36 cellular contexts compared by ENCODE assay signal in genomic region chr4:42143996-42144395, GRCh38. TPM values are rescaled to one million over a fixed set of nuclear protein-coding genes. Genes with fewer than 3 reads are reported as not detected.
"Had no signal": no experiment of that assay in that cellular context is flagged by ENCODE, and none has a peak within 500 bp of the region (broad histone marks: within the 10 kb centered on the region; RNA-seq: fewer than 3 reads in every experiment).

No MANE protein-coding gene starts in this region.

- H3K4me3 ChIP-seq: esophagus squamous epithelium, left lung, lower lobe of right lung, ovary, skin epidermis, vagina had no signal

- H3K4me1 ChIP-seq: esophagus squamous epithelium, left lung, lower lobe of right lung, vagina had no signal

- ATAC-seq: activated naive CD4-positive, alpha-beta T cell treated with anti-CD3 and anti-CD28 coated beads, Interleukin-2, amount 50 U/mL, for 72 hours; activated T-helper 17 cell treated with anti-CD3 and anti-CD28 coated beads, Interleukin-2, amount 50 U/mL, for 72 hours; left lung; lower lobe of right lung; sciatic nerve; stimulated activated memory B cell treated with anti-CD40 and anti-IgM and Interleukin-4, amounts not matched to agents 10 μg/mL and 1 μg/mL and 100 μg/mL, for 72 hours; stimulated activated naive CD8-positive, alpha-beta T cell treated with anti-CD3 and anti-CD28 coated beads, Interleukin-15, amount 100 ng/mL, for 72 hours; T-helper 17 cell had no signal

- H3K27me3 ChIP-seq: ovary, vagina had no signal

- DNase-seq: activated CD4-positive, alpha-beta memory T cell treated with anti-CD3 and anti-CD28 coated beads, Interleukin-2, amount 10 ng/mL, durations not matched to agents 7 days and 5 days; activated CD4-positive, alpha-beta T cell treated with anti-CD3 and anti-CD28 coated beads for 1 hour; activated CD4-positive, alpha-beta T cell treated with anti-CD3 and anti-CD28 coated beads, Interleukin-2, amount 10 ng/mL, durations not matched to agents 7 days and 5 days; activated CD8-positive, alpha-beta memory T cell treated with anti-CD3 and anti-CD28 coated beads, Interleukin-2, amount 50 U/mL, for 48 hours; activated T-cell treated with anti-CD3 and anti-CD28 coated beads, Interleukin-2, amount 50 U/mL, for 24 hours; effector CD4-positive, alpha-beta T cell; esophagus squamous epithelium; glutamatergic neuron; left lung; lower lobe of right lung; ovary; stimulated activated CD4-positive, alpha-beta T cell treated with anti-CD3 and anti-CD28 coated beads, Interleukin-12 subunit alpha, Interleukin-12 subunit beta, amount 100 ng/mL, for 4 hours; stimulated activated CD4-positive, alpha-beta T cell treated with anti-CD3 and anti-CD28 coated beads, Interleukin-4, amount 100 ng/mL, for 24 hours; stimulated activated CD8-positive, alpha-beta memory T cell treated with anti-CD3 and anti-CD28 coated beads, Interleukin-4, amount 100 ng/mL, for 48 hours; stimulated activated naive CD8-positive, alpha-beta T cell treated with anti-CD3 and anti-CD28 coated beads, Interleukin-15, amount 100 ng/mL, for 72 hours; substantia nigra; T-helper 17 cell; T1000 had no signal

- H3K36me3 Mint-ChIP-seq: activated naive CD4-positive, alpha-beta T cell treated with anti-CD3 and anti-CD28 coated beads, Interleukin-2, amount 50 U/mL, for 72 hours; type B pancreatic cell had no signal

- FAIRE-seq: bronchial epithelial cell, frontal cortex, islet of Langerhans had no signal

- H3K27ac Mint-ChIP-seq: activated CD4-positive, alpha-beta memory T cell treated with anti-CD3 and anti-CD28 coated beads, Interleukin-2, amount 10 ng/mL, durations not matched to agents 7 days and 5 days; activated CD4-positive, alpha-beta T cell treated with anti-CD3 and anti-CD28 coated beads, Interleukin-2, amount 10 ng/mL, durations not matched to agents 7 days and 5 days; activated naive CD4-positive, alpha-beta T cell treated with anti-CD3 and anti-CD28 coated beads, Interleukin-2, amount 50 U/mL, for 72 hours; activated T-cell treated with anti-CD3 and anti-CD28 coated beads, Interleukin-2, amount 50 U/mL, for 24 hours; activated T-helper 17 cell treated with anti-CD3 and anti-CD28 coated beads, Interleukin-2, amount 50 U/mL, for 72 hours; dendritic cell treated with granulocyte-macrophage colony-stimulating factor and Interleukin-4, amounts not matched to agents 40 ng/mL and 50 ng/mL, for 4 days; nephron; progenitor cell of endocrine pancreas; stimulated activated memory B cell treated with anti-CD40 and anti-IgM and Interleukin-4, amounts not matched to agents 10 μg/mL and 1 μg/mL and 100 μg/mL, for 72 hours; stimulated activated naive CD8-positive, alpha-beta T cell treated with anti-CD3 and anti-CD28 coated beads, Interleukin-15, amount 100 ng/mL, for 72 hours; T-helper 17 cell; type B pancreatic cell had no signal

- H3K27ac ChIP-seq: epithelial cell of prostate, esophagus squamous epithelium, left lung, lower lobe of right lung, neutrophil, ovary, skin epidermis, vagina had no signal

- H3K27me3 Mint-ChIP-seq: dendritic cell treated with granulocyte-macrophage colony-stimulating factor and Interleukin-4, amounts not matched to agents 40 ng/mL and 50 ng/mL, for 4 days; stimulated activated memory B cell treated with anti-CD40 and anti-IgM and Interleukin-4, amounts not matched to agents 10 μg/mL and 1 μg/mL and 100 μg/mL, for 72 hours had no signal

- H3K9me3 Mint-ChIP-seq: activated CD4-positive, alpha-beta memory T cell treated with anti-CD3 and anti-CD28 coated beads, Interleukin-2, amount 10 ng/mL, durations not matched to agents 7 days and 5 days; activated CD4-positive, alpha-beta T cell treated with anti-CD3 and anti-CD28 coated beads, Interleukin-2, amount 10 ng/mL, durations not matched to agents 7 days and 5 days; activated naive CD4-positive, alpha-beta T cell treated with anti-CD3 and anti-CD28 coated beads, Interleukin-2, amount 50 U/mL, for 72 hours; activated T-cell treated with anti-CD3 and anti-CD28 coated beads, Interleukin-2, amount 50 U/mL, for 24 hours; activated T-helper 17 cell treated with anti-CD3 and anti-CD28 coated beads, Interleukin-2, amount 50 U/mL, for 72 hours; central memory CD8-positive, alpha-beta T cell; dendritic cell treated with granulocyte-macrophage colony-stimulating factor and Interleukin-4, amounts not matched to agents 40 ng/mL and 50 ng/mL, for 4 days; nephron; stimulated activated memory B cell treated with anti-CD40 and anti-IgM and Interleukin-4, amounts not matched to agents 10 μg/mL and 1 μg/mL and 100 μg/mL, for 72 hours; stimulated activated naive CD8-positive, alpha-beta T cell treated with anti-CD3 and anti-CD28 coated beads, Interleukin-15, amount 100 ng/mL, for 72 hours; type B pancreatic cell had no signal

- H3K4me3 Mint-ChIP-seq: activated CD4-positive, alpha-beta memory T cell treated with anti-CD3 and anti-CD28 coated beads, Interleukin-2, amount 10 ng/mL, durations not matched to agents 7 days and 5 days; activated CD4-positive, alpha-beta T cell treated with anti-CD3 and anti-CD28 coated beads, Interleukin-2, amount 10 ng/mL, durations not matched to agents 7 days and 5 days; activated T-cell treated with anti-CD3 and anti-CD28 coated beads, Interleukin-2, amount 50 U/mL, for 24 hours; activated T-helper 17 cell treated with anti-CD3 and anti-CD28 coated beads, Interleukin-2, amount 50 U/mL, for 72 hours; central memory CD8-positive, alpha-beta T cell; dendritic cell treated with granulocyte-macrophage colony-stimulating factor and Interleukin-4, amounts not matched to agents 40 ng/mL and 50 ng/mL, for 4 days; nephron; stimulated activated memory B cell treated with anti-CD40 and anti-IgM and Interleukin-4, amounts not matched to agents 10 μg/mL and 1 μg/mL and 100 μg/mL, for 72 hours; stimulated activated naive CD8-positive, alpha-beta T cell treated with anti-CD3 and anti-CD28 coated beads, Interleukin-15, amount 100 ng/mL, for 72 hours; T-helper 17 cell; type B pancreatic cell had no signal

- H3K4me1 Mint-ChIP-seq: activated CD4-positive, alpha-beta memory T cell treated with anti-CD3 and anti-CD28 coated beads, Interleukin-2, amount 10 ng/mL, durations not matched to agents 7 days and 5 days; activated CD4-positive, alpha-beta T cell treated with anti-CD3 and anti-CD28 coated beads, Interleukin-2, amount 10 ng/mL, durations not matched to agents 7 days and 5 days; activated T-helper 17 cell treated with anti-CD3 and anti-CD28 coated beads, Interleukin-2, amount 50 U/mL, for 72 hours; central memory CD8-positive, alpha-beta T cell; nephron; stimulated activated memory B cell treated with anti-CD40 and anti-IgM and Interleukin-4, amounts not matched to agents 10 μg/mL and 1 μg/mL and 100 μg/mL, for 72 hours; stimulated activated naive CD8-positive, alpha-beta T cell treated with anti-CD3 and anti-CD28 coated beads, Interleukin-15, amount 100 ng/mL, for 72 hours; T-helper 17 cell had no signal

- H3K9me3 ChIP-seq: esophagus squamous epithelium, left lung, lower lobe of right lung, neutrophil, ovary, vagina had no signal

- H3K36me3 ChIP-seq: esophagus squamous epithelium, left lung, lower lobe of right lung, neutrophil, ovary, vagina had no signal

RNA-seq across cellular contexts. Expression of gene BEND4, which starts 8.5 kb away (rescaled TPM):
- total RNA-seq: bronchial epithelial cell, mesenteric fat pad, renal cortical epithelial cell, vagina had no signal
